Comparison of ENCODE assay signal across 1 cellular context in genomic region chr3:190131329-190131728, GRCh38.
TF ChIP-seq lines count a peak whose summit lies in the region.

No MANE protein-coding gene starts in this region.

TF ChIP-seq in HEK293, 187 proteins besides CTCF, POLR2A, EP300 and RAD21 (continued from another document):
- TF ChIP-seq PRDM6 (tag by site-specific recombination; IDR thresholded peaks at IDR 0.05) (peak; percentile 65), ZNF514 (tag by site-specific recombination; IDR thresholded peaks at IDR 0.05) (no peak), ZNF549 (tag by site-specific recombination; IDR thresholded peaks at IDR 0.05) (no peak), ZNF558 (tag by site-specific recombination; IDR thresholded peaks at IDR 0.05) (peak; percentile 62; the same call in 1 of the 2 replicates)
TF ChIP-seq in HEK293: peak in this region for 6.
